Comparison of ENCODE assay signal across 18 cellular contexts in the genomic region with DNA sequence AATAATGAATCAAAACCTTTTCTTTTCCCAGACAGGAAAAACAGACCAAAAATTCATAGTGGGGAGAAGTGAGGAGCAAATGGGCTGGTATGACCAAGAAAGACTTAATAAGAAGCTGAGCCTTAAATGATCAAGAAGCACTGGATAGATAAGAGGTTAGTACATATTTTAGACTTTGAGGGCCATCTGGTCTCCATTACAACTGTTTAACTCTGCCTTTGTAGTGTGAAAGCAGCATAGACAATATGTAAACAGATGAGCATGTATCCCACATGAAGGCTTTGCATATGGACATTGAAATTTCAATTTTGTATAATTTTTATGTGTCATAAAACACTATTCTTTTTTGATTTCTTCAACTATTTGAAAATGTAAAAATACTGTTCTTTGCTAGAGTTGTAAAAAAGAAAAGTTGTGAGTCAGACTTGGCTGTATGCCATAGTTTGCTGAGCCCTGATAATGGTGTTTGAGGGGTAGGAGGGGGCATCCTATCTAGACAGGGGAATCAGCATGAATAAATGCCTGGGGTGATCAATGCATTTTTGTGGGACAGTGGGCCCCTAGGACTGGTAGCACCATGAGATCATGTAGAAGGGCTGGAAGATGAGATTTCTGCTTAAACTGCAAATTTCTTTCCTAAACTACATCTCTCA.
A peak's percentile ranks its signal among the peaks of the same experiment; 100 is the strongest.
DNase-seq lines count a peak whose midpoint lies in the region; ATAC-seq and TF ChIP-seq lines count a peak whose summit lies in the region.
"Had no signal": no experiment of that assay in that cellular context is flagged by ENCODE, and none has a peak within 500 bp of the region (broad histone marks: within the 10 kb centered on the region; RNA-seq: fewer than 3 reads in every experiment).

No MANE protein-coding gene starts in this region.

- TF ChIP-seq CTCF in WERI-Rb-1 (IDR thresholded peaks at IDR 0.05; ENCODE audit: low read depth, low read length): no peak

- CTCF ChIA-PET in HEK293T (lab: Yijun Ruan, JAX): no interaction called here

- no peak for ATAC-seq in stimulated activated naive CD8-positive, alpha-beta T cell treated with anti-CD3 and anti-CD28 coated beads, Interleukin-15, Interleukin-2, amounts not matched to agents 100 U/mL and 50 U/mL, for 24 hours
- ATAC-seq: GM12878, GM23338 had no signal

- no peak overlapping the region for H3K4me3 ChIP-seq in WERI-Rb-1 (ENCODE audit: low read depth, low read length)
- H3K4me3 ChIP-seq: GM12878, GM23338 had no signal

- H3K36me3 ChIP-seq in WERI-Rb-1: no peaks in the 10 kb centered on the region

- DNase-seq in DMS 273 treated with DMSO at 0.1 percent for 48 hours (lab: John Stamatoyannopoulos, UW) (peak; percentile 30), NCI-H446 treated with DMSO at 0.1 percent for 48 hours (lab: John Stamatoyannopoulos, UW) (peak; percentile 21), astrocyte of the hippocampus (ENCODE audit: low read depth, low spot score) (peak; percentile 54), iris pigment epithelial cell (ENCODE audit: low read depth) (peak; percentile 9), WERI-Rb-1 (no peak), HEK293T (ENCODE audit: extremely low spot score) (no peak), germinal center (ENCODE audit: low spot score) (no peak)
- DNase-seq in stimulated activated naive CD8-positive, alpha-beta T cell treated with anti-CD3 and anti-CD28 coated beads, Interleukin-15, Interleukin-2, amounts not matched to agents 100 U/mL and 50 U/mL, for 24 hours: no peak
- DNase-seq: DMS79, HCEC 1CT, NCI-H187, NCI-H510A, NCI-H748 treated with DMSO at 0.1 percent for 48 hours, SHP77 treated with DMSO at 0.1 percent for 48 hours had no signal

- H3K9me3 ChIP-seq in WERI-Rb-1 (ENCODE audit: severe bottlenecking): no peaks in the 10 kb centered on the region

- H3K27ac ChIP-seq in WERI-Rb-1: no peak overlapping the region
- H3K27ac ChIP-seq: KMS-11, RWPE1 had no signal

- POLR2A ChIA-PET in HEK293T (lab: Yijun Ruan, JAX): no interaction called here

- no peaks in the 10 kb centered on the region for H3K27me3 ChIP-seq in WERI-Rb-1 (ENCODE audit: insufficient read depth, low read depth, severe bottlenecking)

TF ChIP-seq in HEK293T, 16 proteins besides CTCF, POLR2A, EP300 and RAD21:
- TF ChIP-seq ZNF384 (IDR thresholded peaks at IDR 0.05): no peak
- no peak for TF ChIP-seq LEF1 (IDR thresholded peaks at IDR 0.05; ENCODE audit: borderline replicate concordance)
- no peak for TF ChIP-seq L3MBTL2 (conservative IDR thresholded peaks at IDR 0.05)
- no peak for TF ChIP-seq NFRKB (IDR thresholded peaks at IDR 0.05)
- TF ChIP-seq TARDBP (IDR thresholded peaks at IDR 0.05): no peak
- no peak for TF ChIP-seq ELF4 (IDR thresholded peaks at IDR 0.05)
- TF ChIP-seq, protein P1, sequence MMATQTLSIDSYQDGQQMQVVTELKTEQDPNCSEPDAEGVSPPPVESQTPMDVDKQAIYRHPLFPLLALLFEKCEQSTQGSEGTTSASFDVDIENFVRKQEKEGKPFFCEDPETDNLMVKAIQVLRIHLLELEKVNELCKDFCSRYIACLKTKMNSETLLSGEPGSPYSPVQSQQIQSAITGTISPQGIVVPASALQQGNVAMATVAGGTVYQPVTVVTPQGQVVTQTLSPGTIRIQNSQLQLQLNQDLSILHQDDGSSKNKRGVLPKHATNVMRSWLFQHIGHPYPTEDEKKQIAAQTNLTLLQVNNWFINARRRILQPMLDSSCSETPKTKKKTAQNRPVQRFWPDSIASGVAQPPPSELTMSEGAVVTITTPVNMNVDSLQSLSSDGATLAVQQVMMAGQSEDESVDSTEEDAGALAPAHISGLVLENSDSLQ (IDR thresholded peaks at IDR 0.05): no peak
- TF ChIP-seq HDGF (IDR thresholded peaks at IDR 0.05; ENCODE audit: borderline replicate concordance): no peak
- TF ChIP-seq SP1 (IDR thresholded peaks at IDR 0.05): no peak
TF ChIP-seq in HEK293T: peak in this region for 0.

Comparison
In these comparisons a context has a peak if more than half of its experiments do, and no peak if none do; other contexts are left out.
1. DNase-seq: peak in DMS 273 treated with DMSO at 0.1 percent for 48 hours (single experiment), NCI-H446 treated with DMSO at 0.1 percent for 48 hours (single experiment), astrocyte of the hippocampus (single experiment) and iris pigment epithelial cell (single experiment); none in stimulated activated naive CD8-positive, alpha-beta T cell treated with anti-CD3 and anti-CD28 coated beads, Interleukin-15, Interleukin-2, amounts not matched to agents 100 U/mL and 50 U/mL, for 24 hours (single experiment), WERI-Rb-1 (single experiment), HEK293T (single experiment) and germinal center (single experiment).